1 cellular context compared by ENCODE assay signal in the genomic region with DNA sequence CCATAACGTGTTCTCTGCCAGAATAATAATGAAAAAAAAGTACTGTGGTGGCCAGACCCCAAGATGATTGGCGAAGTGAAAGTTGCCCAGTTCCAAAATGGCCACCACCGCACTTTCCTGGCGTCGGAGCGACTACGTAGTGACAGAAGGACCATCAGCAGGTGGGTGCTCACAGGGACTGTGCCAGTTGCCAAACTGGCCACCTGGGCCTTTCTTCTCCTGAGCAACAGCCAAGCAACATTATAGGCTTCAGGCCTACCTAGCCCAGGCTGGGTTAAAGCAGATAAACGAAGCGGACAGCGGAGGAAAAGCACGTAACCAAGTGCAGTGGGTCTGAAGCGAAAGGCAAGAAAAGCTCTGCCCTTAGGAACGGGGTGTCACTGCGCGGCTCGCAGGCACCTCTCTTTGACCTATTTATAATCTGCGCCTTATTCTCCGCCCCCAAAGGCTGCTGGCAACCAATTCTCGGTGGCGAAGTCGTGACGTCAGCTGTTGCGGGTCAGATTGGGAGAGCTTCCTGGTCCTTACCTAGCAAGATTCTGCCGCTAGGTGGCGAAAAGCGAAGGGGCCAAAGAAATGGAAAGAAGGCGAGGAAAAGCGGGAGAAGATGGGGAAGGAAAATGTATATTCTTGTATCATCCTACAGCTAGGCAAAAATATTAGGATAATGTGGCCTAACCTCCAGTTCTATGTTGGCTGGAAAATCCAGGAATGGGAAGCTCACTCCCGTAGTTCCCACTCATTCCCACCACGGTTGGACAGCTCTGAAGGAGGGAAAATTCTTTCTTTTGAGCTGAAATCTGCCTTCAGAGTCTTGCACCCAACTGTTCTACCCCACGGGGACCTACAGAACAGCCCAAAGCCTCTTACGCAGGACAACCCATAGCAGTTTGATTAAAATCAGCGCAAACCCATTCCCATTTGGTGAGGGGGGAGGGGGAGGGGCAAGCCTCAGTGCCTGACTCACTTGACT.
A peak's percentile ranks its signal among the peaks of the same experiment; 100 is the strongest.
TF ChIP-seq lines count a peak whose summit lies in the region.

No MANE protein-coding gene starts in this region.

TF ChIP-seq in K562, 482 proteins besides CTCF, POLR2A, EP300 and RAD21 (continued from another document):
- TF ChIP-seq, protein P1, sequence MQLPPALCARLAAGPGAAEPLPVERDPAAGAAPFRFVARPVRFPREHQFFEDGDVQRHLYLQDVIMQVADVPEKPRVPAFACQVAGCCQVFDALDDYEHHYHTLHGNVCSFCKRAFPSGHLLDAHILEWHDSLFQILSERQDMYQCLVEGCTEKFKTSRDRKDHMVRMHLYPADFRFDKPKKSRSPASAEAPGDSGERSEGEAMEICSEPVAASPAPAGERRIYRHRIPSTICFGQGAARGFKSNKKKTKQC (CRISPR knock-in tag; IDR thresholded peaks at IDR 0.05), result peak; percentile 30; the same call in 1 of the 2 replicates
- peak; percentile 52; the same call in 1 of the 2 replicates for TF ChIP-seq L3MBTL2 (IDR thresholded peaks at IDR 0.05)
- TF ChIP-seq POLR2H (tag; IDR thresholded peaks at IDR 0.05; ENCODE audit: low read depth), result peak; percentile 49; the same call in 1 of the 2 replicates
- TF ChIP-seq, protein P2, sequence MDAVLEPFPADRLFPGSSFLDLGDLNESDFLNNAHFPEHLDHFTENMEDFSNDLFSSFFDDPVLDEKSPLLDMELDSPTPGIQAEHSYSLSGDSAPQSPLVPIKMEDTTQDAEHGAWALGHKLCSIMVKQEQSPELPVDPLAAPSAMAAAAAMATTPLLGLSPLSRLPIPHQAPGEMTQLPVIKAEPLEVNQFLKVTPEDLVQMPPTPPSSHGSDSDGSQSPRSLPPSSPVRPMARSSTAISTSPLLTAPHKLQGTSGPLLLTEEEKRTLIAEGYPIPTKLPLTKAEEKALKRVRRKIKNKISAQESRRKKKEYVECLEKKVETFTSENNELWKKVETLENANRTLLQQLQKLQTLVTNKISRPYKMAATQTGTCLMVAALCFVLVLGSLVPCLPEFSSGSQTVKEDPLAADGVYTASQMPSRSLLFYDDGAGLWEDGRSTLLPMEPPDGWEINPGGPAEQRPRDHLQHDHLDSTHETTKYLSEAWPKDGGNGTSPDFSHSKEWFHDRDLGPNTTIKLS (IDR thresholded peaks at IDR 0.05; ENCODE audit: borderline replicate concordance, low read depth), result peak; percentile 37; the same call in 1 of the 2 replicates
- no peak for TF ChIP-seq HLTF (IDR thresholded peaks at IDR 0.05)
- no peak for TF ChIP-seq HMG20A (CRISPR knock-in tag; conservative IDR thresholded peaks at IDR 0.05)
- TF ChIP-seq, protein P3, sequence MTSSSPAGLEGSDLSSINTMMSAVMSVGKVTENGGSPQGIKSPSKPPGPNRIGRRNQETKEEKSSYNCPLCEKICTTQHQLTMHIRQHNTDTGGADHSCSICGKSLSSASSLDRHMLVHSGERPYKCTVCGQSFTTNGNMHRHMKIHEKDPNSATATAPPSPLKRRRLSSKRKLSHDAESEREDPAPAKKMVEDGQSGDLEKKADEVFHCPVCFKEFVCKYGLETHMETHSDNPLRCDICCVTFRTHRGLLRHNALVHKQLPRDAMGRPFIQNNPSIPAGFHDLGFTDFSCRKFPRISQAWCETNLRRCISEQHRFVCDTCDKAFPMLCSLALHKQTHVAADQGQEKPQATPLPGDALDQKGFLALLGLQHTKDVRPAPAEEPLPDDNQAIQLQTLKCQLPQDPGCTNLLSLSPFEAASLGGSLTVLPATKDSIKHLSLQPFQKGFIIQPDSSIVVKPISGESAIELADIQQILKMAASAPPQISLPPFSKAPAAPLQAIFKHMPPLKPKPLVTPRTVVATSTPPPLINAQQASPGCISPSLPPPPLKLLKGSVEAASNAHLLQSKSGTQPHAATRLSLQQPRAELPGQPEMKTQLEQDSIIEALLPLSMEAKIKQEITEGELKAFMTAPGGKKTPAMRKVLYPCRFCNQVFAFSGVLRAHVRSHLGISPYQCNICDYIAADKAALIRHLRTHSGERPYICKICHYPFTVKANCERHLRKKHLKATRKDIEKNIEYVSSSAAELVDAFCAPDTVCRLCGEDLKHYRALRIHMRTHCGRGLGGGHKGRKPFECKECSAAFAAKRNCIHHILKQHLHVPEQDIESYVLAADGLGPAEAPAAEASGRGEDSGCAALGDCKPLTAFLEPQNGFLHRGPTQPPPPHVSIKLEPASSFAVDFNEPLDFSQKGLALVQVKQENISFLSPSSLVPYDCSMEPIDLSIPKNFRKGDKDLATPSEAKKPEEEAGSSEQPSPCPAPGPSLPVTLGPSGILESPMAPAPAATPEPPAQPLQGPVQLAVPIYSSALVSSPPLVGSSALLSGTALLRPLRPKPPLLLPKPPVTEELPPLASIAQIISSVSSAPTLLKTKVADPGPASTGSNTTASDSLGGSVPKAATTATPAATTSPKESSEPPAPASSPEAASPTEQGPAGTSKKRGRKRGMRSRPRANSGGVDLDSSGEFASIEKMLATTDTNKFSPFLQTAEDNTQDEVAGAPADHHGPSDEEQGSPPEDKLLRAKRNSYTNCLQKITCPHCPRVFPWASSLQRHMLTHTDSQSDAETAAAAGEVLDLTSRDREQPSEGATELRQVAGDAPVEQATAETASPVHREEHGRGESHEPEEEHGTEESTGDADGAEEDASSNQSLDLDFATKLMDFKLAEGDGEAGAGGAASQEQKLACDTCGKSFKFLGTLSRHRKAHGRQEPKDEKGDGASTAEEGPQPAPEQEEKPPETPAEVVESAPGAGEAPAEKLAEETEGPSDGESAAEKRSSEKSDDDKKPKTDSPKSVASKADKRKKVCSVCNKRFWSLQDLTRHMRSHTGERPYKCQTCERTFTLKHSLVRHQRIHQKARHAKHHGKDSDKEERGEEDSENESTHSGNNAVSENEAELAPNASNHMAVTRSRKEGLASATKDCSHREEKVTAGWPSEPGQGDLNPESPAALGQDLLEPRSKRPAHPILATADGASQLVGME (CRISPR knock-in tag; IDR thresholded peaks at IDR 0.05), result peak; percentile 74; the same call in 1 of the 2 replicates
- TF ChIP-seq RFX1 (IDR thresholded peaks at IDR 0.05), result peak; percentile 42; the same call in 1 of the 2 replicates
- TF ChIP-seq, protein P4, sequence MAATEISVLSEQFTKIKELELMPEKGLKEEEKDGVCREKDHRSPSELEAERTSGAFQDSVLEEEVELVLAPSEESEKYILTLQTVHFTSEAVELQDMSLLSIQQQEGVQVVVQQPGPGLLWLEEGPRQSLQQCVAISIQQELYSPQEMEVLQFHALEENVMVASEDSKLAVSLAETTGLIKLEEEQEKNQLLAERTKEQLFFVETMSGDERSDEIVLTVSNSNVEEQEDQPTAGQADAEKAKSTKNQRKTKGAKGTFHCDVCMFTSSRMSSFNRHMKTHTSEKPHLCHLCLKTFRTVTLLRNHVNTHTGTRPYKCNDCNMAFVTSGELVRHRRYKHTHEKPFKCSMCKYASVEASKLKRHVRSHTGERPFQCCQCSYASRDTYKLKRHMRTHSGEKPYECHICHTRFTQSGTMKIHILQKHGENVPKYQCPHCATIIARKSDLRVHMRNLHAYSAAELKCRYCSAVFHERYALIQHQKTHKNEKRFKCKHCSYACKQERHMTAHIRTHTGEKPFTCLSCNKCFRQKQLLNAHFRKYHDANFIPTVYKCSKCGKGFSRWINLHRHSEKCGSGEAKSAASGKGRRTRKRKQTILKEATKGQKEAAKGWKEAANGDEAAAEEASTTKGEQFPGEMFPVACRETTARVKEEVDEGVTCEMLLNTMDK (IDR thresholded peaks at IDR 0.05; ENCODE audit: borderline replicate concordance, insufficient read depth, low read depth, low read length, poor library complexity, severe bottlenecking), result peak; percentile 58
- TF ChIP-seq KDM1A (IDR thresholded peaks at IDR 0.05), result peak in 1 of 2 experiments; percentile 90; a peak in 2 of 4 replicates
- TF ChIP-seq, protein P5, sequence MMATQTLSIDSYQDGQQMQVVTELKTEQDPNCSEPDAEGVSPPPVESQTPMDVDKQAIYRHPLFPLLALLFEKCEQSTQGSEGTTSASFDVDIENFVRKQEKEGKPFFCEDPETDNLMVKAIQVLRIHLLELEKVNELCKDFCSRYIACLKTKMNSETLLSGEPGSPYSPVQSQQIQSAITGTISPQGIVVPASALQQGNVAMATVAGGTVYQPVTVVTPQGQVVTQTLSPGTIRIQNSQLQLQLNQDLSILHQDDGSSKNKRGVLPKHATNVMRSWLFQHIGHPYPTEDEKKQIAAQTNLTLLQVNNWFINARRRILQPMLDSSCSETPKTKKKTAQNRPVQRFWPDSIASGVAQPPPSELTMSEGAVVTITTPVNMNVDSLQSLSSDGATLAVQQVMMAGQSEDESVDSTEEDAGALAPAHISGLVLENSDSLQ (IDR thresholded peaks at IDR 0.05), result 0 out of 2 replicates have a peak, but pooled peaks have one; percentile 12
- peak in 1 of 2 experiments; percentile 58; a peak in 1 of 4 replicates for TF ChIP-seq MAZ (CRISPR knock-in tag; conservative IDR thresholded peaks at IDR 0.05 in 1 of 2, IDR thresholded peaks at IDR 0.05 in 1 of 2)
- peak; percentile 41 for TF ChIP-seq MEIS2 (IDR thresholded peaks at IDR 0.05; ENCODE audit: partially characterized antibody)
- TF ChIP-seq, protein P6, sequence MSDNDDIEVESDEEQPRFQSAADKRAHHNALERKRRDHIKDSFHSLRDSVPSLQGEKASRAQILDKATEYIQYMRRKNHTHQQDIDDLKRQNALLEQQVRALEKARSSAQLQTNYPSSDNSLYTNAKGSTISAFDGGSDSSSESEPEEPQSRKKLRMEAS (CRISPR knock-in tag; IDR thresholded peaks at IDR 0.05), result peak; percentile 36; the same call in 1 of the 2 replicates
- TF ChIP-seq, protein P7, sequence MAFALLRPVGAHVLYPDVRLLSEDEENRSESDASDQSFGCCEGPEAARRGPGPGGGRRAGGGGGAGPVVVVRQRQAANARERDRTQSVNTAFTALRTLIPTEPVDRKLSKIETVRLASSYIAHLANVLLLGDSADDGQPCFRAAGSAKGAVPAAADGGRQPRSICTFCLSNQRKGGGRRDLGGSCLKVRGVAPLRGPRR (CRISPR knock-in tag; IDR thresholded peaks at IDR 0.05), result no peak
- TF ChIP-seq NR2C1 (IDR thresholded peaks at IDR 0.05), result peak; percentile 84
- peak; percentile 74 for TF ChIP-seq NR2C1 (tag; IDR thresholded peaks at IDR 0.05)
- TF ChIP-seq HNRNPLL (IDR thresholded peaks at IDR 0.05; ENCODE audit: low read depth, low read length, poor library complexity, severe bottlenecking), result peak; percentile 82
- peak; percentile 13; the same call in 1 of the 2 replicates for TF ChIP-seq C11orf30 (IDR thresholded peaks at IDR 0.05; ENCODE audit: low read depth)
- TF ChIP-seq RBFOX2 (IDR thresholded peaks at IDR 0.05; ENCODE audit: low read depth, low read length), result peak; percentile 72
- peak; percentile 47; the same call in 1 of the 2 replicates for TF ChIP-seq SUPT5H (IDR thresholded peaks at IDR 0.05)
- peak; percentile 68 for TF ChIP-seq DACH1 (IDR thresholded peaks at IDR 0.05; ENCODE audit: partially characterized antibody)
- TF ChIP-seq PHF8 (IDR thresholded peaks at IDR 0.05; ENCODE audit: borderline replicate concordance, low read length), result peak; percentile 49; the same call in 1 of the 2 replicates
- peak; percentile 79 for TF ChIP-seq KDM5B (IDR thresholded peaks at IDR 0.05; ENCODE audit: insufficient replicate concordance, low read depth, low read length)
- TF ChIP-seq, protein P8, sequence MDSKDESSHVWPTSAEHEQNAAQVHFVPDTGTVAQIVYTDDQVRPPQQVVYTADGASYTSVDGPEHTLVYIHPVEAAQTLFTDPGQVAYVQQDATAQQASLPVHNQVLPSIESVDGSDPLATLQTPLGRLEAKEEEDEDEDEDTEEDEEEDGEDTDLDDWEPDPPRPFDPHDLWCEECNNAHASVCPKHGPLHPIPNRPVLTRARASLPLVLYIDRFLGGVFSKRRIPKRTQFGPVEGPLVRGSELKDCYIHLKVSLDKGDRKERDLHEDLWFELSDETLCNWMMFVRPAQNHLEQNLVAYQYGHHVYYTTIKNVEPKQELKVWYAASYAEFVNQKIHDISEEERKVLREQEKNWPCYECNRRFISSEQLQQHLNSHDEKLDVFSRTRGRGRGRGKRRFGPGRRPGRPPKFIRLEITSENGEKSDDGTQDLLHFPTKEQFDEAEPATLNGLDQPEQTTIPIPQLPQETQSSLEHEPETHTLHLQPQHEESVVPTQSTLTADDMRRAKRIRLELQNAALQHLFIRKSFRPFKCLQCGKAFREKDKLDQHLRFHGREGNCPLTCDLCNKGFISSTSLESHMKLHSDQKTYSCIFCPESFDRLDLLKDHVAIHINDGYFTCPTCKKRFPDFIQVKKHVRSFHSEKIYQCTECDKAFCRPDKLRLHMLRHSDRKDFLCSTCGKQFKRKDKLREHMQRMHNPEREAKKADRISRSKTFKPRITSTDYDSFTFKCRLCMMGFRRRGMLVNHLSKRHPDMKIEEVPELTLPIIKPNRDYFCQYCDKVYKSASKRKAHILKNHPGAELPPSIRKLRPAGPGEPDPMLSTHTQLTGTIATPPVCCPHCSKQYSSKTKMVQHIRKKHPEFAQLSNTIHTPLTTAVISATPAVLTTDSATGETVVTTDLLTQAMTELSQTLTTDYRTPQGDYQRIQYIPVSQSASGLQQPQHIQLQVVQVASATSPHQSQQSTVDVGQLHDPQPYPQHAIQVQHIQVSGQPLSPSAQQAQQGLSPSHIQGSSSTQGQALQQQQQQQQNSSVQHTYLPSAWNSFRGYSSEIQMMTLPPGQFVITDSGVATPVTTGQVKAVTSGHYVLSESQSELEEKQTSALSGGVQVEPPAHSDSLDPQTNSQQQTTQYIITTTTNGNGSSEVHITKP (IDR thresholded peaks at IDR 0.05; ENCODE audit: partially characterized antibody), result peak; percentile 46
- peak; percentile 8; the same call in 1 of the 2 replicates for TF ChIP-seq RAD51 (IDR thresholded peaks at IDR 0.05; ENCODE audit: borderline replicate concordance, low read depth)
- peak; percentile 77 for TF ChIP-seq NFRKB (IDR thresholded peaks at IDR 0.05; ENCODE audit: low read depth)
- TF ChIP-seq PCBP2 (IDR thresholded peaks at IDR 0.05; ENCODE audit: low read depth, low read length, poor library complexity, severe bottlenecking), result no peak
- peak; percentile 79 to 96 (median 92) for TF ChIP-seq YY1 (IDR thresholded peaks at IDR 0.05; ENCODE audit: borderline replicate concordance in 1 of 3, control insufficient read depth in 1 of 3, extremely low read depth in 1 of 3, insufficient read depth in 3 of 3, insufficient read length in 1 of 3, insufficient replicate concordance in 2 of 3, low read depth in 1 of 3, low read length in 2 of 3)
- TF ChIP-seq TARDBP (IDR thresholded peaks at IDR 0.05), result no peak
- no peak for TF ChIP-seq NR2C2 (CRISPR knock-in tag; IDR thresholded peaks at IDR 0.05)
- peak; percentile 82 for TF ChIP-seq NR2C2 (tag; IDR thresholded peaks at IDR 0.05)
- TF ChIP-seq ZNF253 (CRISPR knock-in tag; conservative IDR thresholded peaks at IDR 0.05), result no peak
- 0 out of 2 replicates have a peak, but pooled peaks have one; percentile 17 for TF ChIP-seq ZBTB17 (CRISPR knock-in tag; IDR thresholded peaks at IDR 0.05)
- peak; percentile 65; the same call in 1 of the 2 replicates for TF ChIP-seq ESRRA (IDR thresholded peaks at IDR 0.05; ENCODE audit: borderline replicate concordance, low read depth)
